In genomic region chr19:45717131-45717982, GRCh38 we compare ENCODE assay signal across 8 cellular contexts. TPM values are rescaled to one million over a fixed set of nuclear protein-coding genes. Genes with fewer than 3 reads are reported as not detected.
DNase-seq lines count a peak whose midpoint lies in the region; ATAC-seq and TF ChIP-seq lines count a peak whose summit lies in the region.

No MANE protein-coding gene starts in this region.

- no peaks in the 10 kb centered on the region for H3K9me3 ChIP-seq in smooth muscle cell (replicated peaks; ENCODE audit: low read depth)

- H3K4me1 Mint-ChIP-seq in immature natural killer cell = peaks cover 31 to 43% of the 10 kb centered on the region in 2 donors

- no peaks in the 10 kb centered on the region for H3K4me1 ChIP-seq in smooth muscle cell (ENCODE audit: low read depth)

- under 1% methylated on average over 51 of the region's 51 CpGs for WGBS in smooth muscle cell (ENCODE audit: low lambda C conversion rate)

- DNase-seq in AG08396 (ENCODE audit: low spot score) (peak; percentile 98), NCI-H345 (lab: John Stamatoyannopoulos, UW) (peak; percentile 96), immature natural killer cell (peak; percentile 98 to 99 (median 99)), smooth muscle cell (lab: John Stamatoyannopoulos, UW; ENCODE audit: unreplicated experiment) (peak; percentile 88)
- peak; percentile 90 to 96 (median 93) for DNase-seq in activated CD4-positive, CD25-positive, alpha-beta regulatory T cell (lab: John Stamatoyannopoulos, UW)
- DNase-seq in central memory CD4-positive, alpha-beta T cell = peak; percentile 98

- H3K27me3 Mint-ChIP-seq in immature natural killer cell (ENCODE audit: low read depth in 3 of 3) = peaks cover 0 to 2% (median 0%) of the 10 kb centered on the region in 3 donors

- peak overlapping the region; percentile 94 to 99 (median 96) for H3K27ac Mint-ChIP-seq in immature natural killer cell

- peak overlapping the region; percentile 92 to 97 (median 95) for H3K4me3 Mint-ChIP-seq in immature natural killer cell

- ATAC-seq in GM18909 (IDR thresholded peaks at IDR 0.05; ENCODE audit: poor library complexity, unreplicated experiment) = peak; percentile 94
- ATAC-seq in HG03196 (IDR thresholded peaks at IDR 0.05; ENCODE audit: unreplicated experiment) = peak; percentile 93

- no peaks in the 10 kb centered on the region for H3K27me3 ChIP-seq in smooth muscle cell (ENCODE audit: low read depth)

- peaks cover 62% of the 10 kb centered on the region for H3K79me2 ChIP-seq in smooth muscle cell (ENCODE audit: low read depth)

- no peaks in the 10 kb centered on the region for H4K20me1 ChIP-seq in smooth muscle cell (ENCODE audit: low read depth)

- peak overlapping the region; percentile 84 for H3K27ac ChIP-seq in smooth muscle cell (ENCODE audit: low read depth)

- peak overlapping the region; percentile 83 for H3K9ac ChIP-seq in smooth muscle cell (ENCODE audit: low read depth)

- TF ChIP-seq CTCF in smooth muscle cell (IDR thresholded peaks at IDR 0.05; ENCODE audit: borderline replicate concordance, insufficient read depth, poor library complexity, severe bottlenecking) = peak; percentile 8

- H3K4me2 ChIP-seq in smooth muscle cell = peak overlapping the region; percentile 96

- no peaks in the 10 kb centered on the region for H3K9me3 Mint-ChIP-seq in immature natural killer cell

- no peaks in the 10 kb centered on the region for H3F3A ChIP-seq in smooth muscle cell (ENCODE audit: low read depth)

- peaks cover 4 to 9% (median 8%) of the 10 kb centered on the region in 3 donors for H3K36me3 Mint-ChIP-seq in immature natural killer cell

- peak overlapping the region; percentile 52 for H2AFZ ChIP-seq in smooth muscle cell (ENCODE audit: low read depth)

- H3K4me3 ChIP-seq in smooth muscle cell = peak overlapping the region; percentile 85

- H3K36me3 ChIP-seq in smooth muscle cell (ENCODE audit: low read depth) = no peaks in the 10 kb centered on the region

RNA-seq across cellular contexts. Expression of gene FBXO46, which starts 13.3 kb away (rescaled TPM):
- 10 to 100 TPM in 1 of 3 donors, 1 to 10 TPM in 2; 5.9 to 15.6 (median 7.5) TPM for polyA plus RNA-seq in immature natural killer cell
- 5.6 and 7.2 TPM in 2 replicates for total RNA-seq in smooth muscle cell
- polyA plus RNA-seq in smooth muscle cell = 7.9 and 13.1 TPM in 2 replicates

RNA-seq across cellular contexts. Expression of gene MEIOSIN, which starts 15.9 kb away (rescaled TPM):
- not detected for polyA plus RNA-seq in immature natural killer cell
- not detected in 2 replicates for total RNA-seq in smooth muscle cell
- 0.12 TPM in 1 of 2 replicates, not detected in the other for polyA plus RNA-seq in smooth muscle cell

RNA-seq across cellular contexts. Expression of gene QPCTL, which starts 24.9 kb away (rescaled TPM):
- 1 to 10 TPM in 2 of 3 donors, not detected in 1; 1.8 to 2.9 TPM for polyA plus RNA-seq in immature natural killer cell
- total RNA-seq in smooth muscle cell = 12.2 and 12.9 TPM in 2 replicates
- polyA plus RNA-seq in smooth muscle cell = 10.0 and 13.3 TPM in 2 replicates

RNA-seq across cellular contexts. Expression of gene SNRPD2, which starts 25.6 kb away (rescaled TPM):
- 1,000 to 10,000 TPM in 2 of 3 donors, 100 to 1,000 TPM in 1; 754 to 1,123 (median 1,001) TPM for polyA plus RNA-seq in immature natural killer cell
- 234 and 284 TPM in 2 replicates for total RNA-seq in smooth muscle cell
- polyA plus RNA-seq in smooth muscle cell = 637 and 690 TPM in 2 replicates

RNA-seq across cellular contexts. Expression of gene GIPR, which starts 49.3 kb away (rescaled TPM):
- polyA plus RNA-seq in immature natural killer cell = under 1 TPM in 2 of 3 donors, not detected in 1; 0.18 to 0.34 TPM
- total RNA-seq in smooth muscle cell = 0.99 and 1.8 TPM in 2 replicates
- 2.4 and 3.4 TPM in 2 replicates for polyA plus RNA-seq in smooth muscle cell

Comparison
In these comparisons a context has a peak if more than half of its experiments do, and no peak if none do; other contexts are left out.
1. Peak in every context shown above with its lines: DNase-seq, ATAC-seq, H3K4me3 ChIP-seq and H3K27ac ChIP-seq.